21 cellular contexts compared by ENCODE assay signal in the genomic region with DNA sequence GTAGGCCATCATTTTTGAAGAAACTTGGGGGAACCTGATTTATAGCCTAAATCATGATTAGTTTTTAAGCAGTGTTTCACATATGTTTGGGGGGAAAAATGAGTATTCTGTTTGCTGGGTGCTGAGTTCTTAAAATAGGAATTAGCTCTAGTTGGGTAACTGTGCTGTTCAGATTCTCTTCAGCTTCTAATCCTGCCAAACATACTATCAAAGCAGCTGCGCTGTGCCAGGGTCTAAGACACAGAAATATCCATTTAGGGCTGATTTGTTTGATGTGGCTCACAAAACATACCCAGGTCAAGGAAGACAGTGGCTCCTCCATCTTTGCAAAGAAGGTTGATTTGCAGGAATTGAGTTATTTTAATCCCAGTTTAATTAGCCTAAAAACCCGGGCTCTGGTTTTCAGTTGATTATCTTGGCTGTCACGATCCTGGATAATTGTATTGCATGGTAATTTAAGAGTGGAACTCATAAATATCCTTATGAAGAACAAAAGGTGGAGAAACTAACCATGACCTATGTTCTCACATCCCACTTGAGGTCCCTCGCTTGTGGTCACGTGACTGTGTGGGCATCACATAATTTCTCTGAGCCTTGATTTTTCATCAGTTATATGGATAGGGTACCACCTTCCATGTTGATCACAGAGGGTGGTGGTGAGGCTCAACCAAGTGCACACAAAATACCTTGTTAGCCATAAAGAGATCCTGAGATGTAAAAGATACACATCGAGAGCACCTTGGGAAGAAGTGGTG. TPM values are rescaled to one million over a fixed set of nuclear protein-coding genes. Genes with fewer than 3 reads are reported as not detected.
DNase-seq lines count a peak whose midpoint lies in the region; ATAC-seq and TF ChIP-seq lines count a peak whose summit lies in the region.
"Had no signal": no experiment of that assay in that cellular context is flagged by ENCODE, and none has a peak within 500 bp of the region (broad histone marks: within the 10 kb centered on the region; RNA-seq: fewer than 3 reads in every experiment).

No MANE protein-coding gene starts in this region.

- CTCF ChIA-PET in activated naive CD4-positive, alpha-beta T cell treated with anti-CD3 and anti-CD28 coated beads for 36 hours (lab: Charles Lee) = interaction anchor here (1.0 to 1.5 kb wide), 3 partner anchors 13 to 22 kb away, joined by 3 to 5 read pairs (median 3); no protein-coding TSS in a partner anchor

- H3K4me1 ChIP-seq in left ventricle myocardium inferior = peaks cover 66% of the 10 kb centered on the region
- H3K4me1 ChIP-seq: neural progenitor cell, transverse colon had no signal

- no peak overlapping the region for H3K4me3 Mint-ChIP-seq in activated naive CD4-positive, alpha-beta T cell treated with anti-CD3 and anti-CD28 coated beads for 36 hours
- H3K4me3 Mint-ChIP-seq in T-helper 17 cell = no peak overlapping the region
- H3K4me3 Mint-ChIP-seq in stimulated activated memory B cell treated with anti-CD40 and anti-IgM and Interleukin-4, amounts not matched to agents 10 μg/mL and 1 μg/mL and 100 μg/mL, for 72 hours = no peak overlapping the region
- H3K4me3 Mint-ChIP-seq in activated T-helper 2 cell treated with anti-CD3 and anti-CD28 coated beads, Interferon-gamma antibody, Interleukin-2, Interleukin-4, amounts not matched to agents 10 μg/mL and 5 μg/mL and 100 μg/mL, durations not matched to agents 14 hours and 24 hours and 36 hours (ENCODE audit: low read depth) = no peak overlapping the region
- H3K4me3 Mint-ChIP-seq: activated CD4-positive, alpha-beta memory T cell treated with anti-CD3 and anti-CD28 coated beads, Interleukin-2, amount 10 ng/mL, durations not matched to agents 7 days and 5 days; neural progenitor cell had no signal

- no peaks in the 10 kb centered on the region for H3K27me3 Mint-ChIP-seq in activated naive CD4-positive, alpha-beta T cell treated with anti-CD3 and anti-CD28 coated beads for 36 hours (ENCODE audit: low read depth)
- H3K27me3 Mint-ChIP-seq in T-helper 17 cell = no peaks in the 10 kb centered on the region
- no peaks in the 10 kb centered on the region for H3K27me3 Mint-ChIP-seq in stimulated activated memory B cell treated with anti-CD40 and anti-IgM and Interleukin-4, amounts not matched to agents 10 μg/mL and 1 μg/mL and 100 μg/mL, for 72 hours
- H3K27me3 Mint-ChIP-seq in activated T-helper 2 cell treated with anti-CD3 and anti-CD28 coated beads, Interferon-gamma antibody, Interleukin-2, Interleukin-4, amounts not matched to agents 10 μg/mL and 5 μg/mL and 100 μg/mL, durations not matched to agents 14 hours and 24 hours and 36 hours (ENCODE audit: low read depth) = no peaks in the 10 kb centered on the region
- H3K27me3 Mint-ChIP-seq: activated CD4-positive, alpha-beta memory T cell treated with anti-CD3 and anti-CD28 coated beads, Interleukin-2, amount 10 ng/mL, durations not matched to agents 7 days and 5 days had no signal

- no peaks in the 10 kb centered on the region for H3K27me3 ChIP-seq in left ventricle myocardium inferior (ENCODE audit: low read depth)
- H3K27me3 ChIP-seq: hepatocyte, neural progenitor cell, transverse colon had no signal

- peaks cover 86% of the 10 kb centered on the region for H3K4me1 Mint-ChIP-seq in activated naive CD4-positive, alpha-beta T cell treated with anti-CD3 and anti-CD28 coated beads for 36 hours (ENCODE audit: low read depth)
- H3K4me1 Mint-ChIP-seq in T-helper 17 cell = peaks cover 47% of the 10 kb centered on the region
- H3K4me1 Mint-ChIP-seq in stimulated activated memory B cell treated with anti-CD40 and anti-IgM and Interleukin-4, amounts not matched to agents 10 μg/mL and 1 μg/mL and 100 μg/mL, for 72 hours = peaks cover 61% of the 10 kb centered on the region
- peaks cover 78% of the 10 kb centered on the region for H3K4me1 Mint-ChIP-seq in activated T-helper 2 cell treated with anti-CD3 and anti-CD28 coated beads, Interferon-gamma antibody, Interleukin-2, Interleukin-4, amounts not matched to agents 10 μg/mL and 5 μg/mL and 100 μg/mL, durations not matched to agents 14 hours and 24 hours and 36 hours (ENCODE audit: low read depth)

- H3K36me3 Mint-ChIP-seq in activated naive CD4-positive, alpha-beta T cell treated with anti-CD3 and anti-CD28 coated beads for 36 hours (ENCODE audit: low read depth) = peaks cover 50% of the 10 kb centered on the region
- no peaks in the 10 kb centered on the region for H3K36me3 Mint-ChIP-seq in T-helper 17 cell (ENCODE audit: low read depth)
- H3K36me3 Mint-ChIP-seq in stimulated activated memory B cell treated with anti-CD40 and anti-IgM and Interleukin-4, amounts not matched to agents 10 μg/mL and 1 μg/mL and 100 μg/mL, for 72 hours = peaks cover 60% of the 10 kb centered on the region
- peaks cover 73% of the 10 kb centered on the region for H3K36me3 Mint-ChIP-seq in activated T-helper 2 cell treated with anti-CD3 and anti-CD28 coated beads, Interferon-gamma antibody, Interleukin-2, Interleukin-4, amounts not matched to agents 10 μg/mL and 5 μg/mL and 100 μg/mL, durations not matched to agents 14 hours and 24 hours and 36 hours (ENCODE audit: low read depth)

- H3K9me3 ChIP-seq in T-helper 17 cell (ENCODE audit: control insufficient read depth, low read length, poor library complexity, severe bottlenecking) = no peaks in the 10 kb centered on the region
- no peaks in the 10 kb centered on the region for H3K9me3 ChIP-seq in left ventricle myocardium inferior (replicated peaks)
- H3K9me3 ChIP-seq: transverse colon had no signal

- H3K36me3 ChIP-seq in left ventricle myocardium inferior = no peaks in the 10 kb centered on the region
- H3K36me3 ChIP-seq: neural progenitor cell, transverse colon had no signal

- H3K4me3 ChIP-seq in left ventricle myocardium inferior = no peak overlapping the region
- H3K4me3 ChIP-seq: hepatocyte, neural progenitor cell, transverse colon had no signal

- no peak for DNase-seq in activated naive CD4-positive, alpha-beta T cell treated with anti-CD3 and anti-CD28 coated beads for 36 hours
- no peak for DNase-seq in activated naive CD4-positive, alpha-beta T cell (lab: John Stamatoyannopoulos, UW)
- DNase-seq in T-helper 17 cell (no peak), left ventricle myocardium inferior (no peak), AG20443 (ENCODE audit: low spot score) (no peak)
- no peak for DNase-seq in activated T-helper 2 cell treated with anti-CD3 and anti-CD28 coated beads, Interferon-gamma antibody, Interleukin-2, Interleukin-4, amounts not matched to agents 10 μg/mL and 5 μg/mL and 100 μg/mL, durations not matched to agents 14 hours and 24 hours and 36 hours (ENCODE audit: low spot score)
- DNase-seq: ACHN; activated CD4-positive, alpha-beta memory T cell treated with anti-CD3 and anti-CD28 coated beads, Interleukin-2, amount 10 ng/mL, durations not matched to agents 7 days and 5 days; activated effector memory CD4-positive, alpha-beta T cell treated with Interleukin-2 at 50 U/mL for 16 hours; aorta; IMR-90; NCI-H187; NCI-H345; transverse colon had no signal

- ATAC-seq in T-helper 17 cell (no peak), HG03175 (IDR thresholded peaks at IDR 0.05; ENCODE audit: unreplicated experiment) (no peak)
- no peak for ATAC-seq in stimulated activated memory B cell treated with anti-CD40 and anti-IgM and Interleukin-4, amounts not matched to agents 10 μg/mL and 1 μg/mL and 100 μg/mL, for 72 hours

- no peak for TF ChIP-seq CTCF in left ventricle myocardium inferior (IDR thresholded peaks at IDR 0.05; ENCODE audit: borderline replicate concordance)

- intact Hi-C loops in activated naive CD4-positive, alpha-beta T cell treated with anti-CD3 and anti-CD28 coated beads for 36 hours (cut with micrococcal nuclease) = no loop called here
- intact Hi-C loops in left ventricle myocardium inferior (cut with micrococcal nuclease) = no loop called here
- intact Hi-C loops in activated T-helper 2 cell treated with anti-CD3 and anti-CD28 coated beads, Interferon-gamma antibody, Interleukin-2, Interleukin-4, amounts not matched to agents 10 μg/mL and 5 μg/mL and 100 μg/mL, durations not matched to agents 14 hours and 24 hours and 36 hours (cut with micrococcal nuclease) = no loop called here

- H3K9me3 Mint-ChIP-seq in activated naive CD4-positive, alpha-beta T cell treated with anti-CD3 and anti-CD28 coated beads for 36 hours = peaks cover 5% of the 10 kb centered on the region
- no peaks in the 10 kb centered on the region for H3K9me3 Mint-ChIP-seq in stimulated activated memory B cell treated with anti-CD40 and anti-IgM and Interleukin-4, amounts not matched to agents 10 μg/mL and 1 μg/mL and 100 μg/mL, for 72 hours
- H3K9me3 Mint-ChIP-seq in activated T-helper 2 cell treated with anti-CD3 and anti-CD28 coated beads, Interferon-gamma antibody, Interleukin-2, Interleukin-4, amounts not matched to agents 10 μg/mL and 5 μg/mL and 100 μg/mL, durations not matched to agents 14 hours and 24 hours and 36 hours = peaks cover 15% of the 10 kb centered on the region
- H3K9me3 Mint-ChIP-seq: neural progenitor cell had no signal

- peak overlapping the region; percentile 42 for H3K27ac Mint-ChIP-seq in activated naive CD4-positive, alpha-beta T cell treated with anti-CD3 and anti-CD28 coated beads for 36 hours
- peak overlapping the region; percentile 86 for H3K27ac Mint-ChIP-seq in T-helper 17 cell
- peak overlapping the region; percentile 25 for H3K27ac Mint-ChIP-seq in stimulated activated memory B cell treated with anti-CD40 and anti-IgM and Interleukin-4, amounts not matched to agents 10 μg/mL and 1 μg/mL and 100 μg/mL, for 72 hours
- no peak overlapping the region for H3K27ac Mint-ChIP-seq in activated T-helper 2 cell treated with anti-CD3 and anti-CD28 coated beads, Interferon-gamma antibody, Interleukin-2, Interleukin-4, amounts not matched to agents 10 μg/mL and 5 μg/mL and 100 μg/mL, durations not matched to agents 14 hours and 24 hours and 36 hours
- H3K27ac Mint-ChIP-seq: neural progenitor cell had no signal

- H3K27ac ChIP-seq in left ventricle myocardium inferior (replicated peaks) = peak overlapping the region; percentile 87
- H3K27ac ChIP-seq: hepatocyte, HL-60, neural progenitor cell, RWPE1, transverse colon, VCaP had no signal

RNA-seq across cellular contexts. Expression of gene CYFIP2, which starts 18.7 kb away (rescaled TPM):
- total RNA-seq in activated naive CD4-positive, alpha-beta T cell treated with anti-CD3 and anti-CD28 coated beads for 36 hours = 100 to 1,000 TPM; 490 to 492 TPM
- 100 to 1,000 TPM; 363 to 389 TPM for total RNA-seq in T-helper 17 cell
- total RNA-seq in left ventricle myocardium inferior = 28.2 TPM
- total RNA-seq in activated T-helper 2 cell treated with anti-CD3 and anti-CD28 coated beads, Interferon-gamma antibody, Interleukin-2, Interleukin-4, amounts not matched to agents 10 μg/mL and 5 μg/mL and 100 μg/mL, durations not matched to agents 14 hours and 24 hours and 36 hours = 171 and 182 TPM in 2 replicates
